Comparison of ENCODE assay signal across 20 cellular contexts in genomic region chr2:240898731-240899467, GRCh38. TPM values are rescaled to one million over a fixed set of nuclear protein-coding genes. Genes with fewer than 3 reads are reported as not detected.
DNase-seq lines count a peak whose midpoint lies in the region; TF ChIP-seq lines count a peak whose summit lies in the region.
"Had no signal": no experiment of that assay in that cellular context is flagged by ENCODE, and none has a peak within 500 bp of the region (broad histone marks: within the 10 kb centered on the region; RNA-seq: fewer than 3 reads in every experiment).

No MANE protein-coding gene starts in this region.

- H3K27ac Mint-ChIP-seq in MCF 10A (ENCODE audit: low read depth, unreplicated experiment): no peak overlapping the region
- H3K27ac Mint-ChIP-seq: activated CD4-positive, alpha-beta T cell treated with anti-CD3 and anti-CD28 coated beads, Interleukin-2, amount 10 ng/mL, durations not matched to agents 7 days and 5 days; immature natural killer cell had no signal

- no TSS peak for BruUV-seq in MCF 10A (replicated peaks; lab: Mats Ljungman, UMichigan)

- TF ChIP-seq CTCF in breast epithelium (IDR thresholded peaks at IDR 0.05) (no peak), MCF 10A (IDR thresholded peaks at IDR 0.05; ENCODE audit: unreplicated experiment) (no peak), left ventricle myocardium inferior (IDR thresholded peaks at IDR 0.05; ENCODE audit: borderline replicate concordance) (no peak)

- H3K27me3 ChIP-seq in breast epithelium (no peaks in the 10 kb centered on the region), left ventricle myocardium inferior (ENCODE audit: low read depth) (peaks cover 31% of the 10 kb centered on the region)

- H3K9me3 Mint-ChIP-seq in MCF 10A (ENCODE audit: unreplicated experiment): no peaks in the 10 kb centered on the region
- H3K9me3 Mint-ChIP-seq: activated CD4-positive, alpha-beta T cell treated with anti-CD3 and anti-CD28 coated beads, Interleukin-2, amount 10 ng/mL, durations not matched to agents 7 days and 5 days; immature natural killer cell had no signal

- peaks cover 6% of the 10 kb centered on the region for H3K36me3 Mint-ChIP-seq in MCF 10A (ENCODE audit: insufficient read depth, unreplicated experiment)
- H3K36me3 Mint-ChIP-seq: immature natural killer cell had no signal

- H3K4me1 Mint-ChIP-seq in MCF 10A (ENCODE audit: insufficient read depth, unreplicated experiment): peaks cover 8% of the 10 kb centered on the region
- H3K4me1 Mint-ChIP-seq: activated CD4-positive, alpha-beta T cell treated with anti-CD3 and anti-CD28 coated beads, Interleukin-2, amount 10 ng/mL, durations not matched to agents 7 days and 5 days; immature natural killer cell had no signal

- H3K36me3 ChIP-seq in breast epithelium (no peaks in the 10 kb centered on the region), left ventricle myocardium inferior (no peaks in the 10 kb centered on the region), urinary bladder (ENCODE audit: insufficient read depth) (no peaks in the 10 kb centered on the region)

- H3K4me3 ChIP-seq in breast epithelium (peak overlapping the region in 1 of 3 donors; percentile 37), left ventricle myocardium inferior (no peak overlapping the region), urinary bladder (ENCODE audit: low read depth, low read length) (no peak overlapping the region)
- H3K4me3 ChIP-seq: K562 had no signal

- DNase-seq in breast epithelium (ENCODE audit: low spot score in 2 of 2) (no peak), MCF 10A (ENCODE audit: unreplicated experiment) (no peak), left ventricle myocardium inferior (no peak), occipital lobe (lab: John Stamatoyannopoulos, UW) (peak; percentile 26), NCI-H524 (lab: John Stamatoyannopoulos, UW) (no peak), NCI-H526 (lab: John Stamatoyannopoulos, UW) (no peak), erythroblast (lab: John Stamatoyannopoulos, UW) (no peak)
- DNase-seq: activated CD4-positive, alpha-beta T cell treated with anti-CD3 and anti-CD28 coated beads, Interleukin-2, amount 10 ng/mL, durations not matched to agents 7 days and 5 days; activated naive CD4-positive, alpha-beta T cell treated with Interleukin-2 at 50 U/mL for 16 hours; GF-D8; immature natural killer cell; NCI-H2107; NCI-H774 had no signal

- no peak overlapping the region for H3K4me3 Mint-ChIP-seq in MCF 10A (ENCODE audit: unreplicated experiment)
- H3K4me3 Mint-ChIP-seq: activated CD4-positive, alpha-beta T cell treated with anti-CD3 and anti-CD28 coated beads, Interleukin-2, amount 10 ng/mL, durations not matched to agents 7 days and 5 days; immature natural killer cell had no signal

- POLR2A ChIA-PET in MCF 10A (lab: Yijun Ruan, JAX): no interaction called here

- H3K4me1 ChIP-seq in breast epithelium (no peaks in the 10 kb centered on the region), left ventricle myocardium inferior (peaks cover 36% of the 10 kb centered on the region), urinary bladder (ENCODE audit: insufficient read depth) (no peaks in the 10 kb centered on the region)

- WGBS in urinary bladder: 54% methylated on average over 23 of the region's 23 CpGs

- no peaks in the 10 kb centered on the region for H3K9me3 ChIP-seq in breast epithelium
- peaks cover 9% of the 10 kb centered on the region for H3K9me3 ChIP-seq in left ventricle myocardium inferior (replicated peaks)

- TF ChIP-seq POLR2A in breast epithelium (IDR thresholded peaks at IDR 0.05): no peak
- no peak for TF ChIP-seq POLR2A in erythroblast (IDR thresholded peaks at IDR 0.05; ENCODE audit: low read length)

- CTCF ChIA-PET in MCF 10A (lab: Yijun Ruan, JAX): interaction anchor here (0.6 kb wide), 1 partner anchor 705 kb away, joined by 3 read pairs; no protein-coding TSS in a partner anchor

- intact Hi-C loops in breast epithelium (cut with DNase I; ENCODE audit: low total_unique reads) (no loop called here), MCF 10A (cut with micrococcal nuclease) (no loop called here), left ventricle myocardium inferior (cut with micrococcal nuclease) (no loop called here)

- H3K27ac ChIP-seq in breast epithelium: peak overlapping the region; percentile 82 to 90
- peak overlapping the region; percentile 90 for H3K27ac ChIP-seq in left ventricle myocardium inferior (replicated peaks)
- H3K27ac ChIP-seq in urinary bladder (ENCODE audit: low read depth): peak overlapping the region; percentile 58

- H3K27me3 Mint-ChIP-seq in MCF 10A (ENCODE audit: insufficient read depth, unreplicated experiment): no peaks in the 10 kb centered on the region
- H3K27me3 Mint-ChIP-seq: activated CD4-positive, alpha-beta T cell treated with anti-CD3 and anti-CD28 coated beads, Interleukin-2, amount 10 ng/mL, durations not matched to agents 7 days and 5 days had no signal

RNA-seq across cellular contexts. Expression of gene MAB21L4, which starts 2.9 kb away (rescaled TPM):
- 1 to 10 TPM in 1 of 3 donors, under 1 TPM in 1, not detected in 1; 0.15 to 2.3 TPM for total RNA-seq in breast epithelium
- total RNA-seq in MCF 10A (2022): not detected in 2 replicates
- total RNA-seq in left ventricle myocardium inferior: not detected
- not detected for total RNA-seq in occipital lobe
- 0.42 TPM for total RNA-seq in urinary bladder
- polyA plus RNA-seq in urinary bladder: 1.2 TPM
- total RNA-seq: A172; activated CD4-positive, alpha-beta T cell treated with anti-CD3 and anti-CD28 coated beads, Interleukin-2, amount 10 ng/mL, durations not matched to agents 7 days and 5 days; glomerular endothelial cell; K562; omental fat pad; skeletal muscle tissue had no signal
- polyA plus RNA-seq: BJ, immature natural killer cell had no signal

RNA-seq across cellular contexts. Expression of gene CROCC2, which starts 7.2 kb away (rescaled TPM):
- under 1 TPM in 1 of 3 donors, not detected in 2; 0.33 TPM for total RNA-seq in breast epithelium
- not detected in 2 replicates for total RNA-seq in MCF 10A (2022)
- total RNA-seq in left ventricle myocardium inferior: not detected
- under 0.01 TPM for total RNA-seq in occipital lobe
- total RNA-seq in urinary bladder: not detected
- polyA plus RNA-seq in urinary bladder: 0.08 TPM
- total RNA-seq: A172; activated CD4-positive, alpha-beta T cell treated with anti-CD3 and anti-CD28 coated beads, Interleukin-2, amount 10 ng/mL, durations not matched to agents 7 days and 5 days; glomerular endothelial cell; K562 had no signal
- polyA plus RNA-seq: BJ, immature natural killer cell, K562 had no signal

RNA-seq across cellular contexts. Expression of gene AGXT, which starts 30.3 kb away (rescaled TPM):
- under 1 TPM in 1 of 3 donors, not detected in 2; under 0.01 TPM for total RNA-seq in breast epithelium
- not detected in 2 replicates for total RNA-seq in MCF 10A (2022)
- not detected for total RNA-seq in left ventricle myocardium inferior
- not detected for total RNA-seq in occipital lobe
- not detected for total RNA-seq in urinary bladder
- 0.49 TPM for polyA plus RNA-seq in urinary bladder
- total RNA-seq: A172; activated CD4-positive, alpha-beta T cell treated with anti-CD3 and anti-CD28 coated beads, Interleukin-2, amount 10 ng/mL, durations not matched to agents 7 days and 5 days; glomerular endothelial cell; skeletal muscle tissue had no signal
- polyA plus RNA-seq: BJ, immature natural killer cell, K562 had no signal
